ENCODE assay signal across 11 cellular contexts in the genomic region with DNA sequence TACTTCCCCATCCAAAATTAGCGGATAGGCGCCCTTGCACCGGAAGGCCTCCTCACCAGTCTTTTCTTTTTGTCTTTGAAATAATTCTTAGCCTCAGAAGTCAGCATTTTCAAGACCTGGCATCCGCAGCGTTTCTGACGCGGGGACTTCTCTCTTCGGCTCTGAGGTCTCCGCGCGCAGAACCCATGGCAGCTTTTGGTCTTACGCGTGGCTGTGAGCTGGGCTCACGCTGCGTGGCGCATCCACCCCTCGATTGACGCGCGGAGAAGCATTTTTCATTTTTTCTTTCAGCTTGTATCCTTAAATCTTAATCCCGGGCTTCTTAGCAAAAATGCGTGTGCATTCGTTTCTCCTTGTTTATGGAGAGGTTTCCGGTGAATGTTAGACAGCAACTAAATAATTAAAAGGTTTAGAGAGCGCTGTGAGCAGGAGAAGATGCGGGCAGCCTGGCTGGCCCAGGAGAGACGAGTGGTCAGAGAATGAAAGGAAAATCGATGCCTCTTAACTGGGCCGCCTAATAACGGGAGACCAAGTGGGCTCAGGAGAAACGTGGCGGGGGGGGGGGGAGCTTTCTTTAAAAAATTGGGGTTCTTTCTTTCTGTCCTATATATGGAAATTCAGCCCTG. TPM values are rescaled to one million over a fixed set of nuclear protein-coding genes. Genes with fewer than 3 reads are reported as not detected.
A peak's percentile ranks its signal among the peaks of the same experiment; 100 is the strongest.
DNase-seq lines count a peak whose midpoint lies in the region; ATAC-seq and TF ChIP-seq lines count a peak whose summit lies in the region.
"Had no signal": no experiment of that assay in that cellular context is flagged by ENCODE, and none has a peak within 500 bp of the region (broad histone marks: within the 10 kb centered on the region; RNA-seq: fewer than 3 reads in every experiment).

No MANE protein-coding gene starts in this region.

- peak overlapping the region; percentile 94 for H3K27ac Mint-ChIP-seq in activated T-helper 2 cell treated with anti-CD3 and anti-CD28 coated beads, Interferon-gamma antibody, Interleukin-2, Interleukin-4, amounts not matched to agents 10 μg/mL and 5 μg/mL and 100 μg/mL, durations not matched to agents 14 hours and 24 hours and 36 hours

- peaks cover 17% of the 10 kb centered on the region for H3K4me1 Mint-ChIP-seq in activated T-helper 2 cell treated with anti-CD3 and anti-CD28 coated beads, Interferon-gamma antibody, Interleukin-2, Interleukin-4, amounts not matched to agents 10 μg/mL and 5 μg/mL and 100 μg/mL, durations not matched to agents 14 hours and 24 hours and 36 hours (ENCODE audit: low read depth)

- H3K36me3 Mint-ChIP-seq in activated T-helper 2 cell treated with anti-CD3 and anti-CD28 coated beads, Interferon-gamma antibody, Interleukin-2, Interleukin-4, amounts not matched to agents 10 μg/mL and 5 μg/mL and 100 μg/mL, durations not matched to agents 14 hours and 24 hours and 36 hours (ENCODE audit: low read depth): peaks cover 78% of the 10 kb centered on the region

- H3K36me3 ChIP-seq in kidney epithelial cell (ENCODE audit: control insufficient read depth, insufficient read depth, low read length): no peaks in the 10 kb centered on the region
- H3K36me3 ChIP-seq in urinary bladder (ENCODE audit: insufficient read depth): no peaks in the 10 kb centered on the region
- H3K36me3 ChIP-seq: gastrocnemius medialis, neutrophil had no signal

- H3K4me1 ChIP-seq in urinary bladder (ENCODE audit: insufficient read depth): peaks cover 3% of the 10 kb centered on the region

- H3K4me3 ChIP-seq in kidney epithelial cell (ENCODE audit: low read depth, low read length) (peak overlapping the region; percentile 3), urinary bladder (ENCODE audit: low read depth, low read length) (peak overlapping the region; percentile 10)

- peak overlapping the region; percentile 89 for H3K4me3 Mint-ChIP-seq in activated T-helper 2 cell treated with anti-CD3 and anti-CD28 coated beads, Interferon-gamma antibody, Interleukin-2, Interleukin-4, amounts not matched to agents 10 μg/mL and 5 μg/mL and 100 μg/mL, durations not matched to agents 14 hours and 24 hours and 36 hours (ENCODE audit: low read depth)

- H3K27ac ChIP-seq in urinary bladder (ENCODE audit: low read depth): peak overlapping the region; percentile 67
- H3K27ac ChIP-seq: gastrocnemius medialis, neutrophil had no signal

- DNase-seq in stimulated activated CD4-positive, alpha-beta T cell treated with anti-CD3 and anti-CD28 coated beads, Interleukin-15, amount 100 ng/mL, for 24 hours: peak; percentile 53
- no peak for DNase-seq in stimulated activated CD4-positive, alpha-beta T cell treated with anti-CD3 and anti-CD28 coated beads, Interleukin-4, amount 100 ng/mL, for 4 hours
- DNase-seq in activated T-helper 2 cell treated with anti-CD3 and anti-CD28 coated beads, Interferon-gamma antibody, Interleukin-2, Interleukin-4, amounts not matched to agents 10 μg/mL and 5 μg/mL and 100 μg/mL, durations not matched to agents 14 hours and 24 hours and 36 hours (ENCODE audit: low spot score): peak; percentile 52
- no peak for DNase-seq in kidney epithelial cell (ENCODE audit: low read depth)
- DNase-seq in NCI-H1048 (lab: John Stamatoyannopoulos, UW): no peak
- DNase-seq: NCI-H1436 had no signal

- H3K27me3 Mint-ChIP-seq in activated T-helper 2 cell treated with anti-CD3 and anti-CD28 coated beads, Interferon-gamma antibody, Interleukin-2, Interleukin-4, amounts not matched to agents 10 μg/mL and 5 μg/mL and 100 μg/mL, durations not matched to agents 14 hours and 24 hours and 36 hours (ENCODE audit: low read depth): no peaks in the 10 kb centered on the region

- no peak for TF ChIP-seq CTCF in kidney epithelial cell (IDR thresholded peaks at IDR 0.05; ENCODE audit: insufficient read depth, low read length, poor library complexity, severe bottlenecking)

- peaks cover 90% of the 10 kb centered on the region for H3K27me3 ChIP-seq in kidney epithelial cell (ENCODE audit: control insufficient read depth, insufficient read depth, low read length)

- intact Hi-C loops in activated T-helper 2 cell treated with anti-CD3 and anti-CD28 coated beads, Interferon-gamma antibody, Interleukin-2, Interleukin-4, amounts not matched to agents 10 μg/mL and 5 μg/mL and 100 μg/mL, durations not matched to agents 14 hours and 24 hours and 36 hours (cut with micrococcal nuclease): loop anchor here (1.0 to 10.0 kb wide), 6 partner anchors 308 to 1998 kb away; no protein-coding TSS in a partner anchor

- H3K9me3 Mint-ChIP-seq in activated T-helper 2 cell treated with anti-CD3 and anti-CD28 coated beads, Interferon-gamma antibody, Interleukin-2, Interleukin-4, amounts not matched to agents 10 μg/mL and 5 μg/mL and 100 μg/mL, durations not matched to agents 14 hours and 24 hours and 36 hours: no peaks in the 10 kb centered on the region

- WGBS in urinary bladder: 13% methylated on average over 32 of the region's 32 CpGs

- ATAC-seq in HG02798 (IDR thresholded peaks at IDR 0.05; ENCODE audit: poor library complexity, unreplicated experiment): no peak
- ATAC-seq in HG02938 (IDR thresholded peaks at IDR 0.05; ENCODE audit: unreplicated experiment): no peak

RNA-seq across cellular contexts. Expression of gene GATA3, which starts 2.0 kb away (rescaled TPM):
- total RNA-seq in activated T-helper 2 cell treated with anti-CD3 and anti-CD28 coated beads, Interferon-gamma antibody, Interleukin-2, Interleukin-4, amounts not matched to agents 10 μg/mL and 5 μg/mL and 100 μg/mL, durations not matched to agents 14 hours and 24 hours and 36 hours: 281 and 293 TPM in 2 replicates
- 7.2 and 10.9 TPM in 2 replicates for total RNA-seq in kidney epithelial cell
- total RNA-seq in urinary bladder: 10.6 TPM
- polyA plus RNA-seq in urinary bladder: 17.9 TPM

Comparison
In these comparisons a context has a peak if more than half of its experiments do, and no peak if none do; other contexts are left out.
1. DNase-seq: peak in stimulated activated CD4-positive, alpha-beta T cell treated with anti-CD3 and anti-CD28 coated beads, Interleukin-15, amount 100 ng/mL, for 24 hours (single experiment) and activated T-helper 2 cell treated with anti-CD3 and anti-CD28 coated beads, Interferon-gamma antibody, Interleukin-2, Interleukin-4, amounts not matched to agents 10 μg/mL and 5 μg/mL and 100 μg/mL, durations not matched to agents 14 hours and 24 hours and 36 hours (single experiment); none in stimulated activated CD4-positive, alpha-beta T cell treated with anti-CD3 and anti-CD28 coated beads, Interleukin-4, amount 100 ng/mL, for 4 hours (0 of 2), kidney epithelial cell (single experiment) and NCI-H1048 (single experiment).
2. RNA of gene GATA3, which starts 2.0 kb away (total RNA-seq): 281 to 293 TPM in activated T-helper 2 cell treated with anti-CD3 and anti-CD28 coated beads, Interferon-gamma antibody, Interleukin-2, Interleukin-4, amounts not matched to agents 10 μg/mL and 5 μg/mL and 100 μg/mL, durations not matched to agents 14 hours and 24 hours and 36 hours; 7.2 to 10.9 TPM in kidney epithelial cell and 10.6 TPM in urinary bladder (single experiment); every median in the first group is over 10 times any median in the second.